Comparison of ENCODE assay signal across 8 cellular contexts in the genomic region with DNA sequence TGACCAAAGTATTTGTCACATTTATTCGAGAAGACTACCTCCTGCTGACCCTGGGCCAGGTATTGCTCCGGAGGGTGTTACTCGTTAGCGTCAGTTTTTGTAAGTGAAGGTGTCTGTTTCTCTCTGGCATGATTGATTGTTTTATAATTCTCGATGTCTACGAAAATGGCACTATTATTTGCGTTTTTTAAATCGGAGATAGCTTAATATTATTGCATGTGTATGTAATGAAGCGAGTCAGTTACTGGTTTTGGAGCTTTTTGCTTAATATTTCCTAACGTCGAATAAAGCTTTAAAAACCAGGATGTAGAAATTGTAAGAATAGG. TPM values are rescaled to one million over a fixed set of nuclear protein-coding genes. Genes with fewer than 3 reads are reported as not detected.
A peak's percentile ranks its signal among the peaks of the same experiment; 100 is the strongest.
DNase-seq lines count a peak whose midpoint lies in the region; ATAC-seq and TF ChIP-seq lines count a peak whose summit lies in the region.

No MANE protein-coding gene starts in this region.

- peak overlapping the region; percentile 98 for H3K4me3 ChIP-seq in GM12864 (ENCODE audit: low read depth, low read length)
- H3K4me3 ChIP-seq in SU-DHL-6 (ENCODE audit: insufficient read depth, low read length, poor library complexity, severe bottlenecking): peak overlapping the region; percentile 90
- peak overlapping the region; percentile 98 for H3K4me3 ChIP-seq in fibroblast of mammary gland (ENCODE audit: control insufficient read depth, low read depth, low read length)
- peak overlapping the region; percentile 56 to 72 (median 61) for H3K4me3 ChIP-seq in sigmoid colon

- WGBS in sigmoid colon, 2 donors: 1% methylated on average over 11 of the region's 11 CpGs

- TF ChIP-seq CTCF in GM12864 (IDR thresholded peaks at IDR 0.05; ENCODE audit: low read depth, low read length, missing control alignments) (no peak), SU-DHL-6 (IDR thresholded peaks at IDR 0.05; ENCODE audit: insufficient read depth, low read length, poor library complexity, severe bottlenecking) (no peak), fibroblast of mammary gland (conservative IDR thresholded peaks at IDR 0.05; ENCODE audit: control insufficient read depth, insufficient read depth, low read depth, low read length) (no peak), sigmoid colon (IDR thresholded peaks at IDR 0.05) (no peak)

- H3F3A ChIP-seq in SU-DHL-6 (ENCODE audit: insufficient read depth): no peaks in the 10 kb centered on the region; the same call in none of the 2 replicates

- peaks cover 0 to 23% (median 15%) of the 10 kb centered on the region in 4 donors for H3K4me1 ChIP-seq in sigmoid colon

- H3K9me3 ChIP-seq in SU-DHL-6 (ENCODE audit: insufficient read depth, low read length) (no peaks in the 10 kb centered on the region), sigmoid colon (no peaks in the 10 kb centered on the region)

- H3K36me3 ChIP-seq in SU-DHL-6 (ENCODE audit: low read length): peaks cover 15% of the 10 kb centered on the region
- H3K36me3 ChIP-seq in sigmoid colon: no peaks in the 10 kb centered on the region

- DNase-seq in GM12864 (ENCODE audit: low read depth) (no peak), fibroblast of mammary gland (ENCODE audit: low read depth) (no peak), sigmoid colon (no peak), nucleus accumbens (lab: John Stamatoyannopoulos, UW) (no peak)
- DNase-seq in stimulated activated naive CD4-positive, alpha-beta T cell treated with Interleukin-2 at 50 U/mL for 16 hours (lab: John Stamatoyannopoulos, UW): no peak

- H3K9me2 ChIP-seq in SU-DHL-6 (replicated peaks; ENCODE audit: insufficient read depth, low read length): no peaks in the 10 kb centered on the region

- H3K4me2 ChIP-seq in SU-DHL-6 (ENCODE audit: low read depth, low read length, poor library complexity, severe bottlenecking): peak overlapping the region; percentile 93

- H3K9ac ChIP-seq in SU-DHL-6 (ENCODE audit: low read length): peak overlapping the region; percentile 88

- peaks cover 9% of the 10 kb centered on the region; the same call in 1 of the 2 replicates for H4K20me1 ChIP-seq in SU-DHL-6 (ENCODE audit: low read depth, low read length)

- TF ChIP-seq EP300 in sigmoid colon (IDR thresholded peaks at IDR 0.05): no peak

- H3K27ac ChIP-seq in SU-DHL-6 (ENCODE audit: low read depth, low read length) (peak overlapping the region; percentile 88), sigmoid colon (peak overlapping the region; percentile 87 to 91 (median 88))

- peaks cover 55% of the 10 kb centered on the region for H3K79me2 ChIP-seq in SU-DHL-6 (ENCODE audit: insufficient read depth, low read length)

- H3K27me3 ChIP-seq in SU-DHL-6 (ENCODE audit: low read length): no peaks in the 10 kb centered on the region
- H3K27me3 ChIP-seq in sigmoid colon: no peaks in the 10 kb centered on the region

- no peak for ATAC-seq in HG02840 (IDR thresholded peaks at IDR 0.05; ENCODE audit: low FRiP score, unreplicated experiment)
- ATAC-seq in HG03342 (IDR thresholded peaks at IDR 0.05; ENCODE audit: unreplicated experiment): no peak

- intact Hi-C loops in sigmoid colon (cut with DNase I): no loop called here

- peak overlapping the region; percentile 79 for H2AFZ ChIP-seq in SU-DHL-6 (ENCODE audit: low read depth, low read length, severe bottlenecking)

- no peak for TF ChIP-seq POLR2A in sigmoid colon (IDR thresholded peaks at IDR 0.05)

RNA-seq across cellular contexts. Expression of gene DZIP3, which starts 0.4 kb away (rescaled TPM):
- 10 to 100 TPM in 1 of 4 donors, 1 to 10 TPM in 3; 8.8 to 12.0 (median 9.3) TPM for total RNA-seq in sigmoid colon
- polyA plus RNA-seq in sigmoid colon: 1 to 10 TPM; 1.2 to 4.8 (median 1.8) TPM

RNA-seq across cellular contexts. Expression of gene CIP2A, which starts 0.7 kb away (rescaled TPM):
- total RNA-seq in sigmoid colon: 1 to 10 TPM in 3 of 4 donors, under 1 TPM in 1; 0.99 to 4.3 (median 3.0) TPM
- 1 to 10 TPM in 2 of 3 donors, under 1 TPM in 1; 0.60 to 5.4 (median 1.6) TPM for polyA plus RNA-seq in sigmoid colon
